Comparison of ENCODE assay signal across 10 cellular contexts in genomic region chr5:131740477-131740876, GRCh38.
"Had no signal": no experiment of that assay in that cellular context is flagged by ENCODE, and none has a peak within 500 bp of the region (broad histone marks: within the 10 kb centered on the region; RNA-seq: fewer than 3 reads in every experiment).

No MANE protein-coding gene starts in this region.

- H3K9me3 ChIP-seq: HAP-1 had no signal

- H3K27ac Mint-ChIP-seq: HFFc6 had no signal

- H3K27ac ChIP-seq: GM23248, HL-60 had no signal

- H3K4me3 Mint-ChIP-seq: HFFc6 had no signal

- H3K4me1 ChIP-seq: HAP-1 had no signal

- H3K9ac ChIP-seq: GM23248 had no signal

- H3K4me3 ChIP-seq: GM23248, HAP-1 had no signal

- DNase-seq: GM23248, GOT3, H7, HFFc6, KG1 had no signal

- FAIRE-seq: HepG2 had no signal

- H3K27me3 Mint-ChIP-seq: IgD-negative memory B cell had no signal

- ATAC-seq: HCT116, HepG2 had no signal

- H3K9me3 Mint-ChIP-seq: HFFc6, IgD-negative memory B cell had no signal

- H2AFZ ChIP-seq: GM23248 had no signal
